ENCODE assay signal across 17 cellular contexts in the genomic region with DNA sequence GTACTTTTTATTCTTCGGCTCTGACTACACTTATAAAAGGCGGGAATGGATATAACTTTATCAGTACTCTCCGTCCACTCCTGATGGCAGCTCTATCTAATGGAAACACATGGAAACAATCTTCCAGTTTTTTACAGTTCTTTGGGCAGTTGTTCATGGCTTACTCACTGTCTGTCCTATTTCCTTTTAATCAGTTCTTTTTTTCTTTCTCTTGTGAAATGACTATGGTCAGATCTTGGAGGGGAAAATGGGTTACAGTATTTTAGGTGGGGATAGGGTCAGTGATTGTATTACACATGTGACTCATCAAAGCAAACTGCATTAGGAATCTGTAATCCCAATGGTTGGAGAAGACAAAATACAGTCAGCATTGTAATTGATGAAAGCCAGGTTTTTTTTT.
DNase-seq lines count a peak whose midpoint lies in the region; ATAC-seq lines count a peak whose summit lies in the region.
"Had no signal": no experiment of that assay in that cellular context is flagged by ENCODE, and none has a peak within 500 bp of the region (broad histone marks: within the 10 kb centered on the region; RNA-seq: fewer than 3 reads in every experiment).

No MANE protein-coding gene starts in this region.

- no peaks in the 10 kb centered on the region for H3K27me3 Mint-ChIP-seq in CD4-positive, alpha-beta memory T cell
- H3K27me3 Mint-ChIP-seq in activated naive CD4-positive, alpha-beta T cell treated with anti-CD3 and anti-CD28 coated beads for 36 hours (ENCODE audit: low read depth), result no peaks in the 10 kb centered on the region

- no peak overlapping the region for H3K4me3 ChIP-seq in CD4-positive, alpha-beta memory T cell (ENCODE audit: low read length in 2 of 2)
- H3K4me3 ChIP-seq: esophagus muscularis mucosa, HAP-1, prostate gland, SJSA1, vagina had no signal

- H3K4me3 Mint-ChIP-seq in CD4-positive, alpha-beta memory T cell, result no peak overlapping the region
- H3K4me3 Mint-ChIP-seq in activated naive CD4-positive, alpha-beta T cell treated with anti-CD3 and anti-CD28 coated beads for 36 hours, result no peak overlapping the region

- POLR2A ChIA-PET in CD4-positive, alpha-beta memory T cell (lab: Charles Lee; ENCODE audit: partially characterized antibody), result no interaction called here

- CTCF ChIA-PET in CD4-positive, alpha-beta memory T cell (lab: Charles Lee; ENCODE audit: partially characterized antibody), result no interaction called here
- CTCF ChIA-PET in activated naive CD4-positive, alpha-beta T cell treated with anti-CD3 and anti-CD28 coated beads for 36 hours (lab: Charles Lee), result no interaction called here

- H3K9me3 Mint-ChIP-seq in CD4-positive, alpha-beta memory T cell, result peaks cover 0 to 2% (median 0%) of the 10 kb centered on the region in 8 donors
- no peaks in the 10 kb centered on the region for H3K9me3 Mint-ChIP-seq in activated naive CD4-positive, alpha-beta T cell treated with anti-CD3 and anti-CD28 coated beads for 36 hours

- DNase-seq in AG20443 (ENCODE audit: low spot score) (peak; percentile 57), MV-4-11 (lab: John Stamatoyannopoulos, UW) (peak; percentile 16), epithelial cell of prostate (ENCODE audit: low read depth, low spot score) (no peak), myocyte (ENCODE audit: low read depth) (peak; percentile 40), posterior vena cava (ENCODE audit: low spot score) (no peak)
- DNase-seq in CD4-positive, alpha-beta memory T cell, result no peak
- DNase-seq in activated naive CD4-positive, alpha-beta T cell treated with anti-CD3 and anti-CD28 coated beads for 36 hours, result no peak
- DNase-seq: activated effector memory CD4-positive, alpha-beta T cell treated with anti-CD3 and anti-CD28 coated beads, Interleukin-2, amount 50 U/mL, for 16 hours; C1 segment of cervical spinal cord; stimulated activated CD4-positive, alpha-beta T cell treated with anti-CD3 and anti-CD28 coated beads, Interleukin-2, amount 100 ng/mL, for 48 hours had no signal

- intact Hi-C loops in CD4-positive, alpha-beta memory T cell (cut with micrococcal nuclease), result no loop called here
- intact Hi-C loops in activated naive CD4-positive, alpha-beta T cell treated with anti-CD3 and anti-CD28 coated beads for 36 hours (cut with micrococcal nuclease), result no loop called here
- intact Hi-C loops in posterior vena cava (cut with DNase I), result no loop called here

- no peak for ATAC-seq in GM21528 (IDR thresholded peaks at IDR 0.05; ENCODE audit: low FRiP score, unreplicated experiment)

- H3K4me1 ChIP-seq in CD4-positive, alpha-beta memory T cell (ENCODE audit: insufficient read depth, low read length), result no peaks in the 10 kb centered on the region
- H3K4me1 ChIP-seq: esophagus muscularis mucosa, HAP-1, prostate gland, vagina had no signal

- H3K9me3 ChIP-seq in CD4-positive, alpha-beta memory T cell (ENCODE audit: control insufficient read depth in 1 of 2, low read length in 2 of 2), result no peaks in the 10 kb centered on the region
- H3K9me3 ChIP-seq: esophagus muscularis mucosa, HAP-1, prostate gland, SJSA1, vagina had no signal

- H3K27ac ChIP-seq in epithelial cell of prostate, result peak overlapping the region; percentile 1
- H3K27ac ChIP-seq in CD4-positive, alpha-beta memory T cell (ENCODE audit: low read depth, low read length), result no peak overlapping the region
- H3K27ac ChIP-seq: esophagus muscularis mucosa, HL-60, prostate gland, SJSA1, vagina had no signal

- no peak overlapping the region for H3K27ac Mint-ChIP-seq in CD4-positive, alpha-beta memory T cell
- no peak overlapping the region for H3K27ac Mint-ChIP-seq in activated naive CD4-positive, alpha-beta T cell treated with anti-CD3 and anti-CD28 coated beads for 36 hours

- no peaks in the 10 kb centered on the region for H3K27me3 ChIP-seq in CD4-positive, alpha-beta memory T cell (ENCODE audit: insufficient read depth, low read length)
- H3K27me3 ChIP-seq: esophagus muscularis mucosa, SJSA1, vagina had no signal

- H3K36me3 ChIP-seq in CD4-positive, alpha-beta memory T cell (ENCODE audit: insufficient read depth, low read length), result no peaks in the 10 kb centered on the region
- H3K36me3 ChIP-seq: esophagus muscularis mucosa, HAP-1, prostate gland, SJSA1, vagina had no signal

- H3K4me1 Mint-ChIP-seq in CD4-positive, alpha-beta memory T cell, result no peaks in the 10 kb centered on the region
- no peaks in the 10 kb centered on the region for H3K4me1 Mint-ChIP-seq in activated naive CD4-positive, alpha-beta T cell treated with anti-CD3 and anti-CD28 coated beads for 36 hours (ENCODE audit: low read depth)

- H3K36me3 Mint-ChIP-seq in CD4-positive, alpha-beta memory T cell, result no peaks in the 10 kb centered on the region
- H3K36me3 Mint-ChIP-seq in activated naive CD4-positive, alpha-beta T cell treated with anti-CD3 and anti-CD28 coated beads for 36 hours (ENCODE audit: low read depth), result no peaks in the 10 kb centered on the region

Comparison
In these comparisons a context has a peak if more than half of its experiments do, and no peak if none do; other contexts are left out.
1. DNase-seq: peak in AG20443 (single experiment), MV-4-11 (single experiment) and myocyte (single experiment); none in epithelial cell of prostate (single experiment), CD4-positive, alpha-beta memory T cell (0 of 5), activated naive CD4-positive, alpha-beta T cell treated with anti-CD3 and anti-CD28 coated beads for 36 hours (single experiment) and posterior vena cava (single experiment).